ENCODE assay signal across 18 cellular contexts in genomic region chr2:209791151-209791550, GRCh38. TPM values are rescaled to one million over a fixed set of nuclear protein-coding genes. Genes with fewer than 3 reads are reported as not detected.
A peak's percentile ranks its signal among the peaks of the same experiment; 100 is the strongest.
DNase-seq lines count a peak whose midpoint lies in the region; ATAC-seq, FAIRE-seq and TF ChIP-seq lines count a peak whose summit lies in the region.
"Had no signal": no experiment of that assay in that cellular context is flagged by ENCODE, and none has a peak within 500 bp of the region (broad histone marks: within the 10 kb centered on the region; RNA-seq: fewer than 3 reads in every experiment).

No MANE protein-coding gene starts in this region.

- H2BK5ac ChIP-seq in H1 (ENCODE audit: low read depth, low read length) = no peak overlapping the region

- H3K4me3 ChIP-seq in H7 (ENCODE audit: insufficient read depth, low read depth, low read length) (no peak overlapping the region), Loucy (ENCODE audit: low read length, poor library complexity, severe bottlenecking) (no peak overlapping the region), H1 (ENCODE audit: extremely low read depth in 1 of 4, insufficient read depth in 2 of 4, low read depth in 3 of 4, low read length in 4 of 4) (no peak overlapping the region), neural progenitor cell (no peak overlapping the region), testis (no peak overlapping the region)

- WGBS in H1 (ENCODE audit: extremely low coverage in 1 of 2, insufficient coverage in 1 of 2, insufficient read length in 1 of 2, insufficient replicate concordance in 2 of 2, low coverage in 1 of 2, low lambda C conversion rate in 2 of 2, missing lambda C conversion rate in 1 of 2), 2 experiments = 23% methylated on average over 3 of the region's 3 CpGs; no CpG with 5 or more reads in 1 of the 2 experiments
- 80 to 82% methylated on average over 3 of the region's 3 CpGs for WGBS in testis, 2 donors

- no peaks in the 10 kb centered on the region for H3K23me2 ChIP-seq in H1 (ENCODE audit: low read depth, low read length)

- H3K4ac ChIP-seq in H1 (replicated peaks; ENCODE audit: insufficient read length, low read depth, low read length) = no peak overlapping the region

- no peaks in the 10 kb centered on the region for H3K36me3 ChIP-seq in H7 (replicated peaks; ENCODE audit: control insufficient read depth, insufficient read depth, low read length)
- no peaks in the 10 kb centered on the region for H3K36me3 ChIP-seq in Loucy (ENCODE audit: insufficient read depth, low read length)
- no peaks in the 10 kb centered on the region for H3K36me3 ChIP-seq in H1 (ENCODE audit: control insufficient read depth in 2 of 4, insufficient read depth in 4 of 4, low read length in 3 of 4)
- no peaks in the 10 kb centered on the region for H3K36me3 ChIP-seq in neural progenitor cell
- no peaks in the 10 kb centered on the region for H3K36me3 ChIP-seq in testis (ENCODE audit: low read depth, missing control alignments)

- H3K4me2 ChIP-seq in Loucy (ENCODE audit: low read depth, low read length, poor library complexity, severe bottlenecking) (no peak overlapping the region), H1 (ENCODE audit: insufficient read depth in 1 of 2, low read depth in 2 of 2, low read length in 2 of 2) (no peak overlapping the region), neural progenitor cell (no peak overlapping the region)

- no peak overlapping the region for H4K5ac ChIP-seq in H1 (ENCODE audit: insufficient read length, low read depth, low read length)

- peak; percentile 63 for FAIRE-seq in H1 (lab: Jason Lieb, UNC)
- FAIRE-seq: A204.1 had no signal

- H2BK15ac ChIP-seq in H1 (ENCODE audit: low read length) = no peak overlapping the region

- H2AFZ ChIP-seq in Loucy (ENCODE audit: low read length) (peak overlapping the region; percentile 91; the same call in 1 of the 2 replicates), H1 (ENCODE audit: low read length) (no peak overlapping the region), neural progenitor cell (replicated peaks) (no peak overlapping the region)

- no peak overlapping the region for H4K91ac ChIP-seq in H1 (replicated peaks; ENCODE audit: insufficient read length, low read length)

- H2AK5ac ChIP-seq in H1 (ENCODE audit: low read depth, low read length) = no peak overlapping the region

- H3K4me1 Mint-ChIP-seq in neural progenitor cell = peaks cover 3% of the 10 kb centered on the region
- peaks cover 8 to 11% of the 10 kb centered on the region in 2 donors for H3K4me1 Mint-ChIP-seq in natural killer cell treated with Interleukin-12 subunit alpha and Interleukin-12 subunit beta and Interleukin-15 and Interleukin-18, amount 100 ng/mL, for 72 hours (ENCODE audit: low read depth in 2 of 2)

- CTCF ChIA-PET in H1 (lab: Charles Lee; ENCODE audit: partially characterized antibody) = interaction anchor here (1.5 kb wide), 1 partner anchor 170 kb away, joined by 5 read pairs; no protein-coding TSS in a partner anchor

- H3K23ac ChIP-seq in H1 (ENCODE audit: insufficient read length) = no peak overlapping the region

- no peak for TF ChIP-seq POLR2A in H1 (IDR thresholded peaks at IDR 0.05; ENCODE audit: control extremely low read depth in 1 of 2, low read depth in 2 of 2, low read length in 2 of 2)
- TF ChIP-seq POLR2A in testis (IDR thresholded peaks at IDR 0.05) = no peak

- H3K79me2 ChIP-seq in Loucy (ENCODE audit: insufficient read depth, low read length) = no peaks in the 10 kb centered on the region
- H3K79me2 ChIP-seq in H1 (ENCODE audit: control insufficient read depth in 1 of 2, insufficient read depth in 2 of 2, low read length in 2 of 2) = no peaks in the 10 kb centered on the region
- no peaks in the 10 kb centered on the region for H3K79me2 ChIP-seq in neural progenitor cell (ENCODE audit: low read depth)

- H3K4me1 ChIP-seq in Loucy (ENCODE audit: insufficient read depth, low read length, poor library complexity, severe bottlenecking) = peaks cover 4% of the 10 kb centered on the region
- H3K4me1 ChIP-seq in H1 (replicated peaks in 1 of 4; ENCODE audit: control insufficient read depth in 3 of 4, insufficient read depth in 4 of 4, low read length in 3 of 4) = peaks cover 0 to 4% (median 0%) of the 10 kb centered on the region in 4 experiments; a peak in 1 of 7 replicates
- H3K4me1 ChIP-seq in neural progenitor cell = no peaks in the 10 kb centered on the region
- H3K4me1 ChIP-seq in testis = no peaks in the 10 kb centered on the region
- H3K4me1 ChIP-seq: BE2C had no signal

- H3K9me3 Mint-ChIP-seq in neural progenitor cell = no peaks in the 10 kb centered on the region
- H3K9me3 Mint-ChIP-seq in natural killer cell treated with Interleukin-12 subunit alpha and Interleukin-12 subunit beta and Interleukin-15 and Interleukin-18, amount 100 ng/mL, for 72 hours = peaks cover under 1% of the 10 kb centered on the region

- no peak overlapping the region for H3K27ac ChIP-seq in H1 (ENCODE audit: low read depth, low read length)
- H3K27ac ChIP-seq in neural progenitor cell = no peak overlapping the region
- no peak overlapping the region for H3K27ac ChIP-seq in testis

- no peak overlapping the region for H2BK12ac ChIP-seq in H1 (ENCODE audit: low read depth, low read length)

- H2BK120ac ChIP-seq in H1 (replicated peaks; ENCODE audit: low read depth, low read length) = no peak overlapping the region

- no peaks in the 10 kb centered on the region for H3K9me2 ChIP-seq in Loucy (replicated peaks; ENCODE audit: low read depth, low read length)

- peaks cover 3% of the 10 kb centered on the region for H3K27me3 Mint-ChIP-seq in neural progenitor cell (ENCODE audit: insufficient read depth, low read depth)
- no peaks in the 10 kb centered on the region for H3K27me3 Mint-ChIP-seq in natural killer cell treated with Interleukin-12 subunit alpha and Interleukin-12 subunit beta and Interleukin-15 and Interleukin-18, amount 100 ng/mL, for 72 hours

- H4K20me1 ChIP-seq in Loucy (ENCODE audit: insufficient read depth, low read length, poor library complexity, severe bottlenecking) (no peaks in the 10 kb centered on the region), H1 (replicated peaks in 1 of 2; ENCODE audit: control insufficient read depth in 1 of 2, insufficient read depth in 2 of 2, low read length in 2 of 2) (no peaks in the 10 kb centered on the region), neural progenitor cell (ENCODE audit: low read depth) (no peaks in the 10 kb centered on the region)

- H3K14ac ChIP-seq in H1 (ENCODE audit: insufficient read length) = no peak overlapping the region

- peaks cover 10% of the 10 kb centered on the region for H3K36me3 Mint-ChIP-seq in neural progenitor cell
- no peaks in the 10 kb centered on the region for H3K36me3 Mint-ChIP-seq in natural killer cell treated with Interleukin-12 subunit alpha and Interleukin-12 subunit beta and Interleukin-15 and Interleukin-18, amount 100 ng/mL, for 72 hours
- H3K36me3 Mint-ChIP-seq: CD4-positive, CD25-positive, alpha-beta regulatory T cell had no signal

- H3K4me3 Mint-ChIP-seq in neural progenitor cell = no peak overlapping the region
- H3K4me3 Mint-ChIP-seq in natural killer cell treated with Interleukin-12 subunit alpha and Interleukin-12 subunit beta and Interleukin-15 and Interleukin-18, amount 100 ng/mL, for 72 hours = no peak overlapping the region

- TF ChIP-seq RAD21 in H1 (IDR thresholded peaks at IDR 0.05 in 1 of 2, conservative IDR thresholded peaks at IDR 0.05 in 1 of 2; ENCODE audit: low read depth in 2 of 2, low read length in 2 of 2) = no peak

- no peak overlapping the region for H2BK20ac ChIP-seq in H1 (ENCODE audit: low read length)

- no peak; a peak in 1 of 3 replicates for TF ChIP-seq EP300 in H1 (IDR thresholded peaks at IDR 0.05; ENCODE audit: borderline replicate concordance in 1 of 2, low read depth in 2 of 2, low read length in 2 of 2)

- POLR2A ChIA-PET in H1 (lab: Charles Lee; ENCODE audit: partially characterized antibody) = no interaction called here

- H3K27ac Mint-ChIP-seq in neural progenitor cell = no peak overlapping the region
- H3K27ac Mint-ChIP-seq in natural killer cell treated with Interleukin-12 subunit alpha and Interleukin-12 subunit beta and Interleukin-15 and Interleukin-18, amount 100 ng/mL, for 72 hours = no peak overlapping the region
- H3K27ac Mint-ChIP-seq: CD4-positive, CD25-positive, alpha-beta regulatory T cell had no signal

- TF ChIP-seq CTCF in Loucy (conservative IDR thresholded peaks at IDR 0.05; ENCODE audit: low read length) (no peak), H1 (IDR thresholded peaks at IDR 0.05; ENCODE audit: control extremely low read depth in 1 of 3, insufficient read depth in 1 of 3, low read depth in 1 of 3, low read length in 3 of 3) (no peak), neural progenitor cell (IDR thresholded peaks at IDR 0.05) (no peak), testis (IDR thresholded peaks at IDR 0.05) (no peak)

- no peak for ATAC-seq in natural killer cell treated with Interleukin-12 subunit alpha and Interleukin-12 subunit beta and Interleukin-15 and Interleukin-18, amount 100 ng/mL, for 72 hours
- ATAC-seq in GM21619 (IDR thresholded peaks at IDR 0.05; ENCODE audit: unreplicated experiment) = no peak

- peak; percentile 36 for DNase-seq in H7
- no peak for DNase-seq in H1 (ENCODE audit: low read depth in 1 of 2, low spot score in 2 of 2)
- peak; percentile 5 for DNase-seq in neural progenitor cell (ENCODE audit: low spot score)
- DNase-seq in natural killer cell treated with Interleukin-12 subunit alpha and Interleukin-12 subunit beta and Interleukin-15 and Interleukin-18, amount 100 ng/mL, for 72 hours (ENCODE audit: low spot score) = no peak
- DNase-seq in testis = no peak
- no peak for DNase-seq in GDM1 (lab: John Stamatoyannopoulos, UW)
- DNase-seq: ACHN; BE2C; C1 segment of cervical spinal cord; CD4-positive, CD25-positive, alpha-beta regulatory T cell; DMS153; DMS79; GF-D8; KG1 had no signal

- no peak overlapping the region for H4K8ac ChIP-seq in H1 (ENCODE audit: extremely low read depth, insufficient read depth, low read length)

- intact Hi-C loops in testis (cut with DNase I; ENCODE audit: low total_unique reads) = no loop called here

- H3K27me3 ChIP-seq in H7 (ENCODE audit: control insufficient read depth, insufficient read depth, low read length) (no peaks in the 10 kb centered on the region), Loucy (ENCODE audit: insufficient read depth, low read length, poor library complexity, severe bottlenecking) (no peaks in the 10 kb centered on the region), H1 (replicated peaks in 1 of 4; ENCODE audit: control insufficient read depth in 3 of 4, extremely low read depth in 1 of 4, insufficient read depth in 3 of 4, low read length in 3 of 4) (no peaks in the 10 kb centered on the region), neural progenitor cell (no peaks in the 10 kb centered on the region), testis (no peaks in the 10 kb centered on the region)
- H3K27me3 ChIP-seq: BE2C had no signal

- no peak overlapping the region for H3K56ac ChIP-seq in H1 (replicated peaks; ENCODE audit: insufficient read length, low read depth, low read length)

- H3K9ac ChIP-seq in Loucy (ENCODE audit: low read depth, low read length, poor library complexity, severe bottlenecking) (no peak overlapping the region), H1 (replicated peaks in 1 of 4; ENCODE audit: extremely low read depth in 1 of 4, low read depth in 3 of 4, low read length in 3 of 4) (no peak overlapping the region), neural progenitor cell (no peak overlapping the region)

- H3K9me3 ChIP-seq in Loucy (ENCODE audit: insufficient read depth, low read depth, low read length) = no peaks in the 10 kb centered on the region
- no peaks in the 10 kb centered on the region; a peak in 1 of 4 replicates for H3K9me3 ChIP-seq in H1 (ENCODE audit: insufficient read depth in 2 of 2, low read depth in 1 of 2, low read length in 1 of 2)
- no peaks in the 10 kb centered on the region for H3K9me3 ChIP-seq in neural progenitor cell (ENCODE audit: low read depth)
- H3K9me3 ChIP-seq in testis = no peaks in the 10 kb centered on the region
- H3K9me3 ChIP-seq: BE2C had no signal

- no peak overlapping the region for H3K18ac ChIP-seq in H1 (ENCODE audit: extremely low read depth, low read length)

- H3K79me1 ChIP-seq in H1 (ENCODE audit: low read depth, low read length) = no peaks in the 10 kb centered on the region

- H3F3A ChIP-seq in Loucy (ENCODE audit: low read depth) = no peaks in the 10 kb centered on the region
- no peaks in the 10 kb centered on the region for H3F3A ChIP-seq in neural progenitor cell (ENCODE audit: low read depth)

RNA-seq across cellular contexts. Expression of gene UNC80, which starts 19.5 kb away (rescaled TPM):
- total RNA-seq in H7 (2014; rRNA removed; shearing (Covaris generic)) = 0.17 and 0.18 TPM in 2 replicates
- total RNA-seq in H1 (2021; fragmentation: NEBNext Ultra II Directional; extraction: Animal tissue kit (Norgen Biotek cat#: 25700)) = 0.38 and 0.56 TPM in 2 replicates
- 0.16 and 0.53 TPM in 2 replicates for polyA plus RNA-seq in H1 (2011; rRNA removed)
- 0.13 TPM for polyA plus RNA-seq in H1 (2011; cell fraction: cytosol; rRNA removed)
- polyA plus RNA-seq in H1 (2011; cell fraction: nucleus; rRNA removed) = 0.80 TPM
- 0.25 to 0.46 TPM (median 0.31 TPM) in 4 replicates for polyA plus RNA-seq in H1 (2012, experiment 1 of 2)
- 0.03 TPM for polyA plus RNA-seq in H1 (2012, experiment 2 of 2)
- 0.20 TPM for polyA plus RNA-seq in H1 (2013, experiment 1 of 2)
- polyA plus RNA-seq in H1 (2013, experiment 2 of 2) = 0.13 TPM
- polyA minus RNA-seq in H1 (2011; rRNA and poly(A)+ RNA removed) = 2.0 and 2.3 TPM in 2 replicates
- polyA minus RNA-seq in H1 (2011; cell fraction: cytosol; rRNA and poly(A)+ RNA removed) = 0.44 TPM
- 2.3 TPM for polyA minus RNA-seq in H1 (2011; cell fraction: nucleus; rRNA and poly(A)+ RNA removed)
- 0.93 and 1.9 TPM in 2 replicates for total RNA-seq in neural progenitor cell (ENCODE audit: low replicate concordance)
- not detected for total RNA-seq in natural killer cell treated with Interleukin-12 subunit alpha and Interleukin-12 subunit beta and Interleukin-15 and Interleukin-18, amount 100 ng/mL, for 72 hours
- 10 to 100 TPM; 34.8 to 46.1 TPM for total RNA-seq in testis
- 8.2 TPM for polyA plus RNA-seq in testis (ENCODE audit: insufficient read depth, low read depth, low replicate concordance)
- total RNA-seq: CD4-positive, CD25-positive, alpha-beta regulatory T cell; Daoy had no signal
- polyA plus RNA-seq: CD4-positive, CD25-positive, alpha-beta regulatory T cell had no signal

Comparison
In these comparisons a context has a peak if more than half of its experiments do, and no peak if none do; other contexts are left out.
1. DNase-seq: peak in H7 (single experiment) and neural progenitor cell (single experiment); none in H1 (0 of 2), natural killer cell treated with Interleukin-12 subunit alpha and Interleukin-12 subunit beta and Interleukin-15 and Interleukin-18, amount 100 ng/mL, for 72 hours (single experiment), testis (single experiment) and GDM1 (single experiment).
2. RNA of gene UNC80, which starts 19.5 kb away (total RNA-seq): 34.8 to 46.1 TPM in testis; 0.93 to 1.9 TPM in neural progenitor cell, 0.38 to 0.56 TPM in H1, 0.17 to 0.18 TPM in H7 and not detected in natural killer cell treated with Interleukin-12 subunit alpha and Interleukin-12 subunit beta and Interleukin-15 and Interleukin-18, amount 100 ng/mL, for 72 hours; every median in the first group is over 10 times any median in the second.